ENCODE assay signal across 8 cellular contexts in the genomic region with DNA sequence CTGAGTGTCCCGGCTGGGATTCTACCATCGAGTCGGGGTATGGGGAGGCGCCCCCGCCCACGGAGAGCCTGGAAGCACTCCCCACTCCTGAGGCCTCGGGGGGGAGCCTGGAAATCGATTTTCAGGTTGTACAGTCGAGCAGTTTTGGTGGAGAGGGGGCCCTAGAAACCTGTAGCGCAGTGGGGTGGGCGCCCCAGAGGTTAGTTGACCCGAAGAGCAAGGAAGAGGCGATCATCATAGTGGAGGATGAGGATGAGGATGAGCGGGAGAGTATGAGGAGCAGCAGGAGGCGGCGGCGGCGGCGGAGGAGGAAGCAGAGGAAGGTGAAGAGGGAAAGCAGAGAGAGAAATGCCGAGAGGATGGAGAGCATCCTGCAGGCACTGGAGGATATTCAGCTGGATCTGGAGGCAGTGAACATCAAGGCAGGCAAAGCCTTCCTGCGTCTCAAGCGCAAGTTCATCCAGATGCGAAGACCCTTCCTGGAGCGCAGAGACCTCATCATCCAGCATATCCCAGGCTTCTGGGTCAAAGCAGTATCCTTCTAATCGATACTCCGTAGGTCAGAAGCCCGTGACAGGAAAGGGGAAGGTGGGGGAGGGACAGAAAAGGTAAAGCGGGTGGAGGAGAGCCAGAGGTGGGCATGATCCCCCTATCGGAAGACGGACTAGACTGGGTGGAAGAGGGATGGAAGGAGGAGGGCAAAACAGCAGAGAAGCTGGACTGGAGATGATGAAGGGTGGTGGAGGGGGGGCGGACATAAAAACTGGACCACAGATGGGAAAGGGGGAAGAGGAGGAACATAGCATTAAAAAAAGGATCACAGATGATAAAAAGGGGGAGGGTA. TPM values are rescaled to one million over a fixed set of nuclear protein-coding genes. Genes with fewer than 3 reads are reported as not detected.
DNase-seq lines count a peak whose midpoint lies in the region; ATAC-seq and TF ChIP-seq lines count a peak whose summit lies in the region.

No MANE protein-coding gene starts in this region.

- H3K9me3 ChIP-seq in HAP-1 (no peaks in the 10 kb centered on the region), right cardiac atrium (ENCODE audit: control insufficient read depth, low read length) (no peaks in the 10 kb centered on the region), smooth muscle cell (replicated peaks; ENCODE audit: low read depth) (no peaks in the 10 kb centered on the region)

- peaks cover 38% of the 10 kb centered on the region for H4K20me1 ChIP-seq in smooth muscle cell (ENCODE audit: low read depth)

- no peaks in the 10 kb centered on the region for H3K27me3 Mint-ChIP-seq in activated B cell treated with CpG ODN at 0.5 μM for 24 hours

- ATAC-seq in activated B cell treated with CpG ODN at 0.5 μM for 24 hours (ENCODE audit: low read depth) = no peak
- no peak for ATAC-seq in right cardiac atrium

- H3K36me3 ChIP-seq in HAP-1 (replicated peaks) (peaks cover 25% of the 10 kb centered on the region), smooth muscle cell (ENCODE audit: low read depth) (no peaks in the 10 kb centered on the region)

- peak overlapping the region; percentile 65 for H3K4me3 ChIP-seq in HAP-1
- peak overlapping the region; percentile 79 for H3K4me3 ChIP-seq in right cardiac atrium (ENCODE audit: low read length)
- H3K4me3 ChIP-seq in smooth muscle cell = peak overlapping the region; percentile 69

- intact Hi-C loops in activated B cell treated with CpG ODN at 0.5 μM for 24 hours (cut with micrococcal nuclease) (loop anchor here (1.0 to 10.0 kb wide), 7 partner anchors 10 to 1724 kb away; a partner anchor contains a TSS), right cardiac atrium (cut with DNase I) (no loop called here)

- POLR2A ChIA-PET in activated B cell treated with CpG ODN at 0.5 μM for 24 hours (lab: Charles Lee) = interaction anchor here (0.6 to 2.8 kb wide), 10 partner anchors 9 to 1447 kb away, joined by 3 to 21 read pairs (median 7); a partner anchor contains a TSS

- H3K27ac Mint-ChIP-seq in activated B cell treated with CpG ODN at 0.5 μM for 24 hours = peak overlapping the region; percentile 98

- H3K9ac ChIP-seq in smooth muscle cell (ENCODE audit: low read depth) = peak overlapping the region; percentile 96

- H3F3A ChIP-seq in smooth muscle cell (ENCODE audit: low read depth) = peaks cover 5% of the 10 kb centered on the region

- peaks cover 12% of the 10 kb centered on the region for H3K79me2 ChIP-seq in smooth muscle cell (ENCODE audit: low read depth)

- WGBS in right cardiac atrium = 4% methylated on average over 31 of the region's 31 CpGs
- WGBS in smooth muscle cell (ENCODE audit: low lambda C conversion rate) = 51% methylated on average over 30 of the region's 31 CpGs

- no peak overlapping the region for H2AFZ ChIP-seq in smooth muscle cell (ENCODE audit: low read depth)

- H3K4me3 Mint-ChIP-seq in activated B cell treated with CpG ODN at 0.5 μM for 24 hours = peak overlapping the region; percentile 91

- H3K4me1 Mint-ChIP-seq in activated B cell treated with CpG ODN at 0.5 μM for 24 hours = peaks cover 33% of the 10 kb centered on the region

- no peak for DNase-seq in HAP-1 (ENCODE audit: low spot score in 2 of 2)
- no peak for DNase-seq in activated B cell treated with CpG ODN at 0.5 μM for 24 hours
- DNase-seq in right cardiac atrium = no peak
- no peak for DNase-seq in smooth muscle cell (lab: John Stamatoyannopoulos, UW; ENCODE audit: unreplicated experiment)
- no peak for DNase-seq in cerebellum (ENCODE audit: low spot score)
- DNase-seq in germinal center (ENCODE audit: low spot score) = no peak
- no peak for DNase-seq in NCI-H2029 treated with DMSO at 0.1 percent for 48 hours (lab: John Stamatoyannopoulos, UW)
- no peak for DNase-seq in activated CD4-positive, alpha-beta T cell treated with anti-CD3 and anti-CD28 coated beads, Interleukin-2, amount 50 U/mL, for 48 hours

- peak overlapping the region; percentile 85 for H3K4me2 ChIP-seq in smooth muscle cell

- in situ Hi-C loops in HAP-1 (cut with MboI; ENCODE audit: low sequenced_read_pairs) = no loop called here

- CTCF ChIA-PET in activated B cell treated with CpG ODN at 0.5 μM for 24 hours (lab: Charles Lee) = interaction anchor here (1.0 kb wide), 1 partner anchor 11 kb away, joined by 6 read pairs; no protein-coding TSS in a partner anchor

- H3K4me1 ChIP-seq in HAP-1 = peaks cover 5% of the 10 kb centered on the region; the same call in 1 of the 2 replicates
- peaks cover 3% of the 10 kb centered on the region for H3K4me1 ChIP-seq in right cardiac atrium (ENCODE audit: control insufficient read depth, insufficient read depth, low read length)
- no peaks in the 10 kb centered on the region for H3K4me1 ChIP-seq in smooth muscle cell (ENCODE audit: low read depth)

- H3K9me3 Mint-ChIP-seq in activated B cell treated with CpG ODN at 0.5 μM for 24 hours = no peaks in the 10 kb centered on the region

- TF ChIP-seq CTCF in activated B cell treated with CpG ODN at 0.5 μM for 24 hours (IDR thresholded peaks at IDR 0.05) = no peak
- TF ChIP-seq CTCF in smooth muscle cell (IDR thresholded peaks at IDR 0.05; ENCODE audit: borderline replicate concordance, insufficient read depth, poor library complexity, severe bottlenecking) = no peak

- peaks cover 33% of the 10 kb centered on the region for H3K36me3 Mint-ChIP-seq in activated B cell treated with CpG ODN at 0.5 μM for 24 hours (ENCODE audit: low read depth)

- H3K27me3 ChIP-seq in HAP-1 (ENCODE audit: low read depth) (no peaks in the 10 kb centered on the region), right cardiac atrium (ENCODE audit: control insufficient read depth, insufficient read depth) (no peaks in the 10 kb centered on the region), smooth muscle cell (ENCODE audit: low read depth) (no peaks in the 10 kb centered on the region)

- H3K27ac ChIP-seq in right cardiac atrium (ENCODE audit: low read length) (peak overlapping the region; percentile 91), smooth muscle cell (ENCODE audit: low read depth) (peak overlapping the region; percentile 89)

RNA-seq across cellular contexts. Expression of a gene that starts 0.8 kb away (rescaled TPM):
- total RNA-seq in activated B cell treated with CpG ODN at 0.5 μM for 24 hours = 48.2 and 49.7 TPM in 2 replicates
- total RNA-seq in right cardiac atrium = 10 to 100 TPM; 55.8 to 63.2 (median 59.3) TPM
- 66.6 TPM for polyA plus RNA-seq in right cardiac atrium
- total RNA-seq in smooth muscle cell = 37.7 and 38.1 TPM in 2 replicates
- polyA plus RNA-seq in smooth muscle cell = 50.7 and 64.1 TPM in 2 replicates
- 11.7 TPM for total RNA-seq in cerebellum

RNA-seq across cellular contexts. Expression of a gene that starts 10.9 kb away (rescaled TPM):
- 11.2 and 12.0 TPM in 2 replicates for total RNA-seq in activated B cell treated with CpG ODN at 0.5 μM for 24 hours
- 1 to 10 TPM; 5.1 to 6.7 (median 5.6) TPM for total RNA-seq in right cardiac atrium
- polyA plus RNA-seq in right cardiac atrium = 4.4 TPM
- total RNA-seq in smooth muscle cell = 6.1 and 7.9 TPM in 2 replicates
- 2.6 and 4.6 TPM in 2 replicates for polyA plus RNA-seq in smooth muscle cell
- total RNA-seq in cerebellum = 53.1 TPM

RNA-seq across cellular contexts. Expression of a gene that starts 34.4 kb away (rescaled TPM):
- 0.10 and 0.16 TPM in 2 replicates for total RNA-seq in activated B cell treated with CpG ODN at 0.5 μM for 24 hours
- 1 to 10 TPM; 2.2 to 2.9 (median 2.5) TPM for total RNA-seq in right cardiac atrium
- 1.00 TPM for polyA plus RNA-seq in right cardiac atrium
- 3.9 and 5.5 TPM in 2 replicates for total RNA-seq in smooth muscle cell
- 0.63 and 1.8 TPM in 2 replicates for polyA plus RNA-seq in smooth muscle cell
- 21.7 TPM for total RNA-seq in cerebellum
